22 cellular contexts compared by ENCODE assay signal in the genomic region with DNA sequence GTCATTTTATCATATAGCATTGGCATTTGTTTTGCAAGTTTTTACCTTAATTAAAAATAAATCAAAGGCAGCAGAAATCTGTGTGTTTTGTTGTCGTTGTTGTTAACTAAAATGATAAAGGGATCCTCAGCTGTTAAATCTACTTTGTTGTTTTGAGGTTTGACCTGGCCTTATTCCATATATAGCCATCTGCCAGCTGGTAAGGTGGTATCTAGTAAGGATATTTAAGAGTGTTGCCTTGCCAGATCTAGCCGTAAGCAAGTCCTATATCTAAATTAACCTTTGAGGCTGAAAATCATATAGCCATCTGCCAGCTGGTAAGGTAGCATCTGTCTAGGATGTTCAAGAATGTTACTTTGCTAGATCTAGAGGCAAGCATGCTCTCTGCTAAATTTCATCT.
"Had no signal": no experiment of that assay in that cellular context is flagged by ENCODE, and none has a peak within 500 bp of the region (broad histone marks: within the 10 kb centered on the region; RNA-seq: fewer than 3 reads in every experiment).

No MANE protein-coding gene starts in this region.

- H3K27ac Mint-ChIP-seq: activated CD4-positive, alpha-beta memory T cell treated with anti-CD3 and anti-CD28 coated beads, Interleukin-2, amount 10 ng/mL, durations not matched to agents 7 days and 5 days; activated CD4-positive, alpha-beta T cell treated with anti-CD3 and anti-CD28 coated beads, Interleukin-2, amount 10 ng/mL, durations not matched to agents 7 days and 5 days; activated naive CD4-positive, alpha-beta T cell treated with anti-CD3 and anti-CD28 coated beads, Interleukin-2, amount 10 ng/mL, durations not matched to agents 7 days and 5 days; activated naive CD8-positive, alpha-beta T cell treated with anti-CD3 and anti-CD28 coated beads, Interleukin-2, amount 10 ng/mL, durations not matched to agents 7 days and 5 days; activated T-cell treated with anti-CD3 and anti-CD28 coated beads, Interleukin-2, amount 50 U/mL, for 24 hours; natural killer cell treated with Interleukin-12 subunit alpha and Interleukin-12 subunit beta and Interleukin-15 and Interleukin-18, amount 100 ng/mL, for 72 hours had no signal

- DNase-seq: activated CD4-positive, alpha-beta memory T cell treated with anti-CD3 and anti-CD28 coated beads, Interleukin-2, amount 10 ng/mL, durations not matched to agents 7 days and 5 days; activated CD4-positive, alpha-beta T cell treated with anti-CD3 and anti-CD28 coated beads for 1 hour; activated CD4-positive, alpha-beta T cell treated with anti-CD3 and anti-CD28 coated beads, Interleukin-2, amount 10 ng/mL, durations not matched to agents 7 days and 5 days; activated CD8-positive, alpha-beta memory T cell treated with anti-CD3 and anti-CD28 coated beads, Interleukin-2, amount 50 U/mL, for 48 hours; activated gamma-delta T cell; activated naive CD4-positive, alpha-beta T cell treated with anti-CD3 and anti-CD28 coated beads, Interleukin-2, amount 10 ng/mL, durations not matched to agents 7 days and 5 days; activated naive CD8-positive, alpha-beta T cell treated with anti-CD3 and anti-CD28 coated beads, Interleukin-2, amount 10 ng/mL, durations not matched to agents 7 days and 5 days; activated T-cell treated with anti-CD3 and anti-CD28 coated beads, Interleukin-2, amount 50 U/mL, for 24 hours; central memory CD4-positive, alpha-beta T cell; dermis blood vessel endothelial cell; effector CD8-positive, alpha-beta T cell; esophagus squamous epithelium; foreskin melanocyte; left ventricle myocardium superior; mucosa of descending colon; right cardiac atrium; spleen; stimulated activated naive CD4-positive, alpha-beta T cell; T1000; transverse colon; uterus had no signal

- H3K4me1 Mint-ChIP-seq: activated CD4-positive, alpha-beta memory T cell treated with anti-CD3 and anti-CD28 coated beads, Interleukin-2, amount 10 ng/mL, durations not matched to agents 7 days and 5 days; activated CD4-positive, alpha-beta T cell treated with anti-CD3 and anti-CD28 coated beads, Interleukin-2, amount 10 ng/mL, durations not matched to agents 7 days and 5 days; activated naive CD4-positive, alpha-beta T cell treated with anti-CD3 and anti-CD28 coated beads, Interleukin-2, amount 10 ng/mL, durations not matched to agents 7 days and 5 days; activated naive CD8-positive, alpha-beta T cell treated with anti-CD3 and anti-CD28 coated beads, Interleukin-2, amount 10 ng/mL, durations not matched to agents 7 days and 5 days had no signal

- H3K27me3 Mint-ChIP-seq: activated CD4-positive, alpha-beta memory T cell treated with anti-CD3 and anti-CD28 coated beads, Interleukin-2, amount 10 ng/mL, durations not matched to agents 7 days and 5 days; activated CD4-positive, alpha-beta T cell treated with anti-CD3 and anti-CD28 coated beads, Interleukin-2, amount 10 ng/mL, durations not matched to agents 7 days and 5 days; activated naive CD4-positive, alpha-beta T cell treated with anti-CD3 and anti-CD28 coated beads, Interleukin-2, amount 10 ng/mL, durations not matched to agents 7 days and 5 days; activated naive CD8-positive, alpha-beta T cell treated with anti-CD3 and anti-CD28 coated beads, Interleukin-2, amount 10 ng/mL, durations not matched to agents 7 days and 5 days; activated T-cell treated with anti-CD3 and anti-CD28 coated beads, Interleukin-2, amount 50 U/mL, for 24 hours; natural killer cell treated with Interleukin-12 subunit alpha and Interleukin-12 subunit beta and Interleukin-15 and Interleukin-18, amount 100 ng/mL, for 72 hours had no signal

- ATAC-seq: left ventricle myocardium superior; mucosa of descending colon; natural killer cell treated with Interleukin-12 subunit alpha and Interleukin-12 subunit beta and Interleukin-15 and Interleukin-18, amount 100 ng/mL, for 72 hours; right cardiac atrium had no signal

- H3K4me3 Mint-ChIP-seq: activated CD4-positive, alpha-beta memory T cell treated with anti-CD3 and anti-CD28 coated beads, Interleukin-2, amount 10 ng/mL, durations not matched to agents 7 days and 5 days; activated CD4-positive, alpha-beta T cell treated with anti-CD3 and anti-CD28 coated beads, Interleukin-2, amount 10 ng/mL, durations not matched to agents 7 days and 5 days; activated naive CD4-positive, alpha-beta T cell treated with anti-CD3 and anti-CD28 coated beads, Interleukin-2, amount 10 ng/mL, durations not matched to agents 7 days and 5 days; activated naive CD8-positive, alpha-beta T cell treated with anti-CD3 and anti-CD28 coated beads, Interleukin-2, amount 10 ng/mL, durations not matched to agents 7 days and 5 days; activated T-cell treated with anti-CD3 and anti-CD28 coated beads, Interleukin-2, amount 50 U/mL, for 24 hours; natural killer cell treated with Interleukin-12 subunit alpha and Interleukin-12 subunit beta and Interleukin-15 and Interleukin-18, amount 100 ng/mL, for 72 hours had no signal
